ENCODE assay signal across 2 cellular contexts in genomic region chr2:73604589-73604988, GRCh38.
TF ChIP-seq lines count a peak whose summit lies in the region.

No MANE protein-coding gene starts in this region.

TF ChIP-seq in A549, 52 proteins besides CTCF, POLR2A, EP300 and RAD21:
- TF ChIP-seq MAFK (IDR thresholded peaks at IDR 0.05; ENCODE audit: partially characterized antibody) = peak; percentile 72

TF ChIP-seq in HepG2, 621 proteins besides CTCF, POLR2A, EP300 and RAD21:
- TF ChIP-seq MAFK (conservative IDR thresholded peaks at IDR 0.05 in 1 of 2, IDR thresholded peaks at IDR 0.05 in 1 of 2; ENCODE audit: low read length in 2 of 2) (peak; percentile 61 to 78; a peak in 3 of 4 replicates), MAFF (IDR thresholded peaks at IDR 0.05; ENCODE audit: low read depth, low read length) (peak; percentile 82)
